14 cellular contexts compared by ENCODE assay signal in genomic region chr10:132410779-132411532, GRCh38. TPM values are rescaled to one million over a fixed set of nuclear protein-coding genes. Genes with fewer than 3 reads are reported as not detected.
DNase-seq lines count a peak whose midpoint lies in the region; ATAC-seq, FAIRE-seq and TF ChIP-seq lines count a peak whose summit lies in the region.
"Had no signal": no experiment of that assay in that cellular context is flagged by ENCODE, and none has a peak within 500 bp of the region (broad histone marks: within the 10 kb centered on the region; RNA-seq: fewer than 3 reads in every experiment).

No MANE protein-coding gene starts in this region.

- ATAC-seq in omental fat pad (ENCODE audit: low FRiP score): no peak

- H3K36me3 Mint-ChIP-seq in endodermal cell (ENCODE audit: low read depth): peaks cover 6% of the 10 kb centered on the region

- H3K9me3 Mint-ChIP-seq in endodermal cell: no peaks in the 10 kb centered on the region
- H3K9me3 Mint-ChIP-seq: T-helper 2 cell treated with Interferon-gamma antibody and Interleukin-4, amounts not matched to agents 5 μg/mL and 100 μg/mL, for 36 hours had no signal

- H3K9ac ChIP-seq in endodermal cell (ENCODE audit: extremely low read depth, low read length, poor library complexity, severe bottlenecking): no peak overlapping the region
- peak overlapping the region; percentile 55 for H3K9ac ChIP-seq in neuronal stem cell (ENCODE audit: low read depth, low read length, poor library complexity)

- H3K4me1 Mint-ChIP-seq in endodermal cell: peaks cover 33% of the 10 kb centered on the region

- no peaks in the 10 kb centered on the region for H3K4me1 ChIP-seq in endodermal cell (ENCODE audit: control insufficient read depth, insufficient read depth, low read length)
- peaks cover 6 to 26% of the 10 kb centered on the region in 2 donors for H3K4me1 ChIP-seq in neuronal stem cell (ENCODE audit: control insufficient read depth in 2 of 2, insufficient read depth in 1 of 2, low read depth in 1 of 2, low read length in 2 of 2)
- peaks cover 0 to 71% (median 40%) of the 10 kb centered on the region in 4 donors for H3K4me1 ChIP-seq in tibial nerve

- H3K4ac ChIP-seq in neuronal stem cell (ENCODE audit: low read length): peak overlapping the region; percentile 10

- peak overlapping the region; percentile 57 for H2AK5ac ChIP-seq in neuronal stem cell (ENCODE audit: low read depth, low read length)

- no peak overlapping the region for H2AFZ ChIP-seq in neuronal stem cell (ENCODE audit: low read length)

- no peaks in the 10 kb centered on the region for H3K27me3 Mint-ChIP-seq in endodermal cell (ENCODE audit: insufficient read depth)

- H3K36me3 ChIP-seq in endodermal cell (ENCODE audit: control insufficient read depth, insufficient read depth, low read length) (no peaks in the 10 kb centered on the region), neuronal stem cell (replicated peaks in 1 of 2; ENCODE audit: control insufficient read depth in 2 of 2, insufficient read depth in 2 of 2, low read length in 2 of 2) (peaks cover 2 to 18% of the 10 kb centered on the region in 2 donors), tibial nerve (peaks cover 0 to 14% (median 0%) of the 10 kb centered on the region in 3 donors)

- peak overlapping the region; percentile 65 for H3K18ac ChIP-seq in neuronal stem cell (ENCODE audit: low read length)

- H3K23ac ChIP-seq in neuronal stem cell (ENCODE audit: low read depth, low read length, poor library complexity): no peak overlapping the region

- no peak for TF ChIP-seq EP300 in tibial nerve (IDR thresholded peaks at IDR 0.05)

- no peak overlapping the region for H3K27ac Mint-ChIP-seq in endodermal cell
- H3K27ac Mint-ChIP-seq: T-helper 2 cell treated with Interferon-gamma antibody and Interleukin-4, amounts not matched to agents 5 μg/mL and 100 μg/mL, for 36 hours had no signal

- peaks cover 2% of the 10 kb centered on the region for H3K79me1 ChIP-seq in neuronal stem cell (ENCODE audit: low read depth, low read length)

- H2BK120ac ChIP-seq in neuronal stem cell (ENCODE audit: low read depth, low read length): no peak overlapping the region

- H4K8ac ChIP-seq in neuronal stem cell (ENCODE audit: low read depth, low read length): no peak overlapping the region

- H3K14ac ChIP-seq in neuronal stem cell (ENCODE audit: low read length): peak overlapping the region; percentile 71

- peak overlapping the region; percentile 82 for H2BK5ac ChIP-seq in neuronal stem cell (ENCODE audit: low read length)

- H4K91ac ChIP-seq in neuronal stem cell (ENCODE audit: low read depth, low read length, poor library complexity): no peak overlapping the region

- peak overlapping the region; percentile 99 for H3K27ac ChIP-seq in VCaP
- peak overlapping the region; percentile 68 for H3K27ac ChIP-seq in endodermal cell (ENCODE audit: low read depth, low read length)
- no peak overlapping the region for H3K27ac ChIP-seq in neuronal stem cell (replicated peaks; ENCODE audit: low read length)
- H3K27ac ChIP-seq in tibial nerve: peak overlapping the region in 3 of 4 donors; percentile 65 to 84 (median 75)
- H3K27ac ChIP-seq: HL-60 had no signal

- H3K27me3 ChIP-seq in endodermal cell (ENCODE audit: control insufficient read depth, insufficient read depth, low read length, poor library complexity, severe bottlenecking) (no peaks in the 10 kb centered on the region), neuronal stem cell (ENCODE audit: control insufficient read depth in 3 of 3, insufficient read depth in 3 of 3, low read depth in 1 of 3, low read length in 3 of 3) (peaks cover 0 to 2% (median 0%) of the 10 kb centered on the region in 3 experiments), tibial nerve (no peaks in the 10 kb centered on the region)
- H3K27me3 ChIP-seq: MG63 had no signal

- TF ChIP-seq CTCF in VCaP (conservative IDR thresholded peaks at IDR 0.05) (no peak), endodermal cell (conservative IDR thresholded peaks at IDR 0.05) (no peak), tibial nerve (IDR thresholded peaks at IDR 0.05) (no peak), omental fat pad (IDR thresholded peaks at IDR 0.05) (no peak)

- H3K4me3 Mint-ChIP-seq in endodermal cell: no peak overlapping the region
- H3K4me3 Mint-ChIP-seq: T-helper 2 cell treated with Interferon-gamma antibody and Interleukin-4, amounts not matched to agents 5 μg/mL and 100 μg/mL, for 36 hours had no signal

- H2BK12ac ChIP-seq in neuronal stem cell (ENCODE audit: low read length): no peak overlapping the region

- H3K9me3 ChIP-seq in endodermal cell (ENCODE audit: control insufficient read depth, low read length): no peaks in the 10 kb centered on the region
- peaks cover 0 to 4% of the 10 kb centered on the region in 2 donors for H3K9me3 ChIP-seq in neuronal stem cell (replicated peaks in 1 of 2; ENCODE audit: control insufficient read depth in 2 of 2, insufficient read depth in 1 of 2, low read depth in 1 of 2, low read length in 2 of 2)
- H3K9me3 ChIP-seq in tibial nerve: no peaks in the 10 kb centered on the region
- H3K9me3 ChIP-seq: MG63 had no signal

- DNase-seq in endodermal cell (peak; percentile 43), neuronal stem cell (ENCODE audit: low spot score) (no peak), tibial nerve (ENCODE audit: low spot score in 2 of 2) (no peak), RCC 7860 (ENCODE audit: low spot score) (no peak), omental fat pad (ENCODE audit: low spot score) (no peak), NCI-H2227 treated with DMSO at 0.1 percent for 48 hours (lab: John Stamatoyannopoulos, UW) (no peak)
- DNase-seq: activated CD4-positive, alpha-beta T cell treated with anti-CD3 and anti-CD28 coated beads, Interleukin-2, amount 50 U/mL, for 4 hours; kidney glomerular epithelial cell; MG63; stimulated activated naive CD4-positive, alpha-beta T cell had no signal

- peak overlapping the region; percentile 21 for H2BK15ac ChIP-seq in neuronal stem cell (ENCODE audit: low read length)

- WGBS in endodermal cell (ENCODE audit: insufficient coverage in 1 of 2, insufficient read length in 1 of 2), 2 experiments: 92 to 98% methylated on average over 20 to 28 of the region's 28 CpGs
- WGBS in neuronal stem cell (ENCODE audit: extremely low coverage in 2 of 2, insufficient read length in 2 of 2, insufficient replicate concordance in 1 of 2), 2 donors: no CpG with 5 or more reads among the region's 28 CpGs
- 79 to 88% methylated on average over 26 to 27 of the region's 28 CpGs for WGBS in tibial nerve, 2 donors

- FAIRE-seq in RCC 7860 (lab: Jason Lieb, UNC): no peak
- FAIRE-seq: frontal cortex had no signal

- no peak for TF ChIP-seq POLR2A in tibial nerve (IDR thresholded peaks at IDR 0.05)

- H3K4me3 ChIP-seq in endodermal cell (ENCODE audit: low read length) (no peak overlapping the region), neuronal stem cell (ENCODE audit: low read length in 2 of 2) (no peak overlapping the region), tibial nerve (peak overlapping the region in 1 of 4 donors; percentile 3)
- H3K4me3 ChIP-seq: MG63 had no signal

- no peak overlapping the region for H3K4me2 ChIP-seq in neuronal stem cell (ENCODE audit: insufficient read depth, low read length, poor library complexity, severe bottlenecking)

RNA-seq across cellular contexts. Expression of gene PWWP2B, which starts 14.0 kb away (rescaled TPM):
- total RNA-seq in endodermal cell: 10 to 100 TPM; 11.4 to 13.9 TPM
- 7.5 TPM for polyA plus RNA-seq in endodermal cell (2013, experiment 1 of 2)
- polyA plus RNA-seq in endodermal cell (2013, experiment 2 of 2): 6.7 TPM
- polyA plus RNA-seq in neuronal stem cell (2013, experiment 1 of 2): 2.1 TPM
- polyA plus RNA-seq in neuronal stem cell (2013, experiment 2 of 2): 2.0 TPM
- total RNA-seq in tibial nerve: 10 to 100 TPM; 12.6 to 23.7 (median 15.1) TPM
- 10 to 100 TPM in 3 of 4 donors, 1 to 10 TPM in 1; 6.0 to 24.4 (median 12.2) TPM for total RNA-seq in omental fat pad
